1 cellular context compared by ENCODE assay signal in the genomic region with DNA sequence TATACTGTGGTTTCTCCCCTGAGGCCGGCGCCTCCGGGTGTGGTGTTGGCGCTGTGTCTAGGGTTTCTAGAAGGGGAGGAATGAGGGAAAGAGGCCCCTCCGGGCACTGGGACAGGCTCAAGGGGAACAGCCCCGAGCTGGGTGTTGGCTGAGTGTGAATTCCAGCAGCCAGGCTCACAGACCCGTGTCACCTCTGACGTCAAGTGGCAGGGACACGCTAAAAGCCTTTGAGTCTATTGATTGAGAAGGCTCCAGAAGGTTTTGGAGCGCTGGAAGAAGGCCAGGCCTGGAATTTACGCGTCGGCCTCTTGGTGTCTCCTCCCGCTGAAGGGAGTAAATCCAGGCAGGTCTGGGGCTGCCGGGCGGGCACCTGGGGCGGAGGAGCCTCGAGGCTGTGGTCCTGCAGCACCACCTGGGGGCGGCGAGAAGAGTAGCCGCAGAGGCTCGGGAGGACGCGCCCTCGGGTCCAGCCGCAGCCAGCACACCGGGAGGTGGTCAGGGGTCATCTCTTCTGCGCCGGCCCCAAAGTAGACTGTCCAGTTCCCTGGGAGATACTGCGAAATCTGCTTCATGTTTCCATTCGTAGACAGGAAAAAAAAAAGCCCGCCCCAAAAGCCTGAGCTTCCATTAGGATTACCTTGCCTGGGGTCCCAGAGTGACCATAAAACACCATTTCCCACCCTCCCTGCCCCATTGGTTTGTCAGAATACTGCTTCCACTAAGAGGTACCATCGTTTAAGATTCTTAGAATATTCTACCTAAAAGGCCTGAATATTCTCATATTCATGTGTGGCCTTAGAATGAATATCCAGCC.
A peak's percentile ranks its signal among the peaks of the same experiment; 100 is the strongest.
TF ChIP-seq lines count a peak whose summit lies in the region.

No MANE protein-coding gene starts in this region.

TF ChIP-seq in HepG2, 621 proteins besides CTCF, POLR2A, EP300 and RAD21 (continued from another document and continues in another):
- peak; percentile 31; the same call in 1 of the 2 replicates for TF ChIP-seq FOXP4 (CRISPR knock-in tag; IDR thresholded peaks at IDR 0.05)
- TF ChIP-seq ZMYM3 (CRISPR knock-in tag; IDR thresholded peaks at IDR 0.05) = 0 out of 2 replicates have a peak, but pooled peaks have one; percentile 18
- no peak for TF ChIP-seq KLF12 (CRISPR knock-in tag; IDR thresholded peaks at IDR 0.05; ENCODE audit: borderline replicate concordance)
- peak; percentile 59; the same call in 1 of the 2 replicates for TF ChIP-seq SP140L (CRISPR knock-in tag; IDR thresholded peaks at IDR 0.05; ENCODE audit: borderline replicate concordance)
- 0 out of 2 replicates have a peak, but pooled peaks have one; percentile 20 for TF ChIP-seq ZSCAN31 (CRISPR knock-in tag; IDR thresholded peaks at IDR 0.05; ENCODE audit: low read depth)
- peak; percentile 43; the same call in 1 of the 2 replicates for TF ChIP-seq CBFB (CRISPR knock-in tag; IDR thresholded peaks at IDR 0.05)
- 0 out of 2 replicates have a peak, but pooled peaks have one; percentile 12 for TF ChIP-seq RFX5 (IDR thresholded peaks at IDR 0.05; ENCODE audit: low read depth, low read length)
- TF ChIP-seq TBL1XR1 (IDR thresholded peaks at IDR 0.05; ENCODE audit: borderline replicate concordance, low read length, partially characterized antibody) = no peak
- TF ChIP-seq ZBTB21 (CRISPR knock-in tag; IDR thresholded peaks at IDR 0.05) = peak; percentile 60
- peak; percentile 36; the same call in 1 of the 2 replicates for TF ChIP-seq DRAP1 (CRISPR knock-in tag; IDR thresholded peaks at IDR 0.05)
- TF ChIP-seq ZMYM4 (CRISPR knock-in tag; IDR thresholded peaks at IDR 0.05) = peak; percentile 49; the same call in 1 of the 2 replicates
- TF ChIP-seq SAP130 (CRISPR knock-in tag; IDR thresholded peaks at IDR 0.05; ENCODE audit: low read depth) = peak; percentile 39; the same call in 1 of the 2 replicates
- TF ChIP-seq RXRB (CRISPR knock-in tag; IDR thresholded peaks at IDR 0.05; ENCODE audit: borderline replicate concordance) = peak; percentile 26; the same call in 1 of the 2 replicates
- no peak for TF ChIP-seq ZNF883 (CRISPR knock-in tag; IDR thresholded peaks at IDR 0.05; ENCODE audit: not compliant biosample characterization)
- TF ChIP-seq, protein P1, sequence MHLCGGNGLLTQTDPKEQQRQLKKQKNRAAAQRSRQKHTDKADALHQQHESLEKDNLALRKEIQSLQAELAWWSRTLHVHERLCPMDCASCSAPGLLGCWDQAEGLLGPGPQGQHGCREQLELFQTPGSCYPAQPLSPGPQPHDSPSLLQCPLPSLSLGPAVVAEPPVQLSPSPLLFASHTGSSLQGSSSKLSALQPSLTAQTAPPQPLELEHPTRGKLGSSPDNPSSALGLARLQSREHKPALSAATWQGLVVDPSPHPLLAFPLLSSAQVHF (CRISPR knock-in tag; IDR thresholded peaks at IDR 0.05) = no peak
- TF ChIP-seq NR2F6 (IDR thresholded peaks at IDR 0.05) = no peak
- TF ChIP-seq NR2F6 (CRISPR knock-in tag; IDR thresholded peaks at IDR 0.05) = peak; percentile 67
- TF ChIP-seq HIVEP1 (CRISPR knock-in tag; IDR thresholded peaks at IDR 0.05) = peak; percentile 73; the same call in 1 of the 2 replicates
- 0 out of 2 replicates have a peak, but pooled peaks have one; percentile 41 for TF ChIP-seq ZNF33B (CRISPR knock-in tag; IDR thresholded peaks at IDR 0.05)
- peak; percentile 47; the same call in 1 of the 2 replicates for TF ChIP-seq ZSCAN25 (CRISPR knock-in tag; IDR thresholded peaks at IDR 0.05)
- TF ChIP-seq IRF9 (CRISPR knock-in tag; IDR thresholded peaks at IDR 0.05; ENCODE audit: borderline replicate concordance) = peak; percentile 46; the same call in 1 of the 2 replicates
- TF ChIP-seq ZFY (CRISPR knock-in tag; IDR thresholded peaks at IDR 0.05) = peak; percentile 51; the same call in 1 of the 2 replicates
- TF ChIP-seq, protein P2, sequence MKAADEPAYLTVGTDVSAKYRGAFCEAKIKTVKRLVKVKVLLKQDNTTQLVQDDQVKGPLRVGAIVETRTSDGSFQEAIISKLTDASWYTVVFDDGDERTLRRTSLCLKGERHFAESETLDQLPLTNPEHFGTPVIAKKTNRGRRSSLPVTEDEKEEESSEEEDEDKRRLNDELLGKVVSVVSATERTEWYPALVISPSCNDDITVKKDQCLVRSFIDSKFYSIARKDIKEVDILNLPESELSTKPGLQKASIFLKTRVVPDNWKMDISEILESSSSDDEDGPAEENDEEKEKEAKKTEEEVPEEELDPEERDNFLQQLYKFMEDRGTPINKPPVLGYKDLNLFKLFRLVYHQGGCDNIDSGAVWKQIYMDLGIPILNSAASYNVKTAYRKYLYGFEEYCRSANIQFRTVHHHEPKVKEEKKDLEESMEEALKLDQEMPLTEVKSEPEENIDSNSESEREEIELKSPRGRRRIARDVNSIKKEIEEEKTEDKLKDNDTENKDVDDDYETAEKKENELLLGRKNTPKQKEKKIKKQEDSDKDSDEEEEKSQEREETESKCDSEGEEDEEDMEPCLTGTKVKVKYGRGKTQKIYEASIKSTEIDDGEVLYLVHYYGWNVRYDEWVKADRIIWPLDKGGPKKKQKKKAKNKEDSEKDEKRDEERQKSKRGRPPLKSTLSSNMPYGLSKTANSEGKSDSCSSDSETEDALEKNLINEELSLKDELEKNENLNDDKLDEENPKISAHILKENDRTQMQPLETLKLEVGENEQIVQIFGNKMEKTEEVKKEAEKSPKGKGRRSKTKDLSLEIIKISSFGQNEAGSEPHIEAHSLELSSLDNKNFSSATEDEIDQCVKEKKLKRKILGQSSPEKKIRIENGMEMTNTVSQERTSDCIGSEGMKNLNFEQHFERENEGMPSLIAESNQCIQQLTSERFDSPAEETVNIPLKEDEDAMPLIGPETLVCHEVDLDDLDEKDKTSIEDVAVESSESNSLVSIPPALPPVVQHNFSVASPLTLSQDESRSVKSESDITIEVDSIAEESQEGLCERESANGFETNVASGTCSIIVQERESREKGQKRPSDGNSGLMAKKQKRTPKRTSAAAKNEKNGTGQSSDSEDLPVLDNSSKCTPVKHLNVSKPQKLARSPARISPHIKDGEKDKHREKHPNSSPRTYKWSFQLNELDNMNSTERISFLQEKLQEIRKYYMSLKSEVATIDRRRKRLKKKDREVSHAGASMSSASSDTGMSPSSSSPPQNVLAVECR (CRISPR knock-in tag; IDR thresholded peaks at IDR 0.05; ENCODE audit: borderline replicate concordance) = peak; percentile 24; the same call in 1 of the 2 replicates
- TF ChIP-seq ZFP90 (CRISPR knock-in tag; IDR thresholded peaks at IDR 0.05; ENCODE audit: borderline replicate concordance) = peak; percentile 68; the same call in 1 of the 2 replicates
- TF ChIP-seq ZNF350 (CRISPR knock-in tag; IDR thresholded peaks at IDR 0.05; ENCODE audit: borderline replicate concordance, low read depth) = peak; percentile 71; the same call in 1 of the 2 replicates
- TF ChIP-seq KDM4B (CRISPR knock-in tag; IDR thresholded peaks at IDR 0.05) = no peak
- TF ChIP-seq MAFG (CRISPR knock-in tag; IDR thresholded peaks at IDR 0.05) = no peak
- TF ChIP-seq GATAD2A (CRISPR knock-in tag; IDR thresholded peaks at IDR 0.05) = peak; percentile 59
- no peak for TF ChIP-seq ZBTB46 (CRISPR knock-in tag; IDR thresholded peaks at IDR 0.05; ENCODE audit: borderline replicate concordance)
- TF ChIP-seq SMC3 (IDR thresholded peaks at IDR 0.05; ENCODE audit: low read length) = peak; percentile 68
- peak; percentile 66; the same call in 1 of the 2 replicates for TF ChIP-seq PITX1 (CRISPR knock-in tag; IDR thresholded peaks at IDR 0.05)
- peak; percentile 23; the same call in 1 of the 2 replicates for TF ChIP-seq ZNF280B (CRISPR knock-in tag; IDR thresholded peaks at IDR 0.05; ENCODE audit: borderline replicate concordance)
- TF ChIP-seq BHLHE40 (IDR thresholded peaks at IDR 0.05; ENCODE audit: low read length) = no peak
- TF ChIP-seq MIXL1 (CRISPR knock-in tag; IDR thresholded peaks at IDR 0.05) = 0 out of 2 replicates have a peak, but pooled peaks have one; percentile 36
- peak; percentile 53 for TF ChIP-seq RXRA (CRISPR knock-in tag; IDR thresholded peaks at IDR 0.05)
- peak; percentile 37 for TF ChIP-seq ZNF781 (CRISPR knock-in tag; IDR thresholded peaks at IDR 0.05; ENCODE audit: borderline replicate concordance, not compliant biosample characterization)
- TF ChIP-seq, protein P3, sequence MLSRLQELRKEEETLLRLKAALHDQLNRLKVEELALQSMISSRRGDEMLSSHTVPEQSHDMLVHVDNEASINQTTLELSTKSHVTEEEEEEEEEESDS (CRISPR knock-in tag; IDR thresholded peaks at IDR 0.05; ENCODE audit: borderline replicate concordance) = no peak
- 0 out of 2 replicates have a peak, but pooled peaks have one; percentile 25 for TF ChIP-seq CCDC6 (CRISPR knock-in tag; IDR thresholded peaks at IDR 0.05)
